Comparison of ENCODE assay signal across 8 cellular contexts in the genomic region with DNA sequence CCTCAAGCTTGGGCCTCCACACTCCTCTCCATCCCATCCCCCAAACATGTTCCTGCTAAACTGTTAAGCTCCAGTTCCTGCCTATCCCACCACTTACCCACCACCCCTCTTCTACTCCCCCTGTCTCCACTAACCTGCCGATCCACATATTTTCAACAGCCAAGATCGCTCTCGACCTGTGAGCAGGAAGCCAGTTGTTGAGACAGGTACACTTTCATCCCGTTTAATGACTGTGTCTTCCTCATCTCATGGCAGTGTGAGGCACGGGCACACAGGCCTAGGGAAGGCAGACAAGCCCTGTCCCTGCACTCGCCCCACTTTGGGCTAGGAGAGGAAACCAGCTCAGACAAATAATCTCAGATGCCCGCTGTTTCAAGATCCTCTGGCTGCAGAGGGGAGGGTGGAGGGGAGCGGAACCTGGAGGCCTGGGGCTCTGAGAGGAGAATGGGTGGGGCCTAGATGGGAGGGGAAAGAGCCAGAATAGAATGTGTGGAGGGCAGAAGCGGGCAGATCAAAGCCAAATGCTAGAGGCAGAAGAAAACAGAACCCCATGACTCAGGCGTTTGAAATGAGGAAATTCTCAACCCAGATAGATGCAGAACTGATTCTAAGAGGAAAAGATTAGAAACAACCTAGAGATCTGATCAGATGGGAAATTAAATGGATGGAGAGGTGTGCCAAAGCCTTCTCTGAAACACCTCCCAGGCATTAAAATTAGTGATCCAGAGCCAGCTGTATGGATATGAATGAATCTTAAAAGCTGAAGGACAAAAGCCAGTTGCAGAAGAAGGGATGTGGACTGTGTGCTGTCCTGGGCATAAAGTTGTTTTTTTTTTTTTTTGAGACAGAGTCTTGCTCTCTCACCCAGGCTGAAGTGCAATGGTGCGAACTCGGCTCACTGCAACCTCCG. TPM values are rescaled to one million over a fixed set of nuclear protein-coding genes. Genes with fewer than 3 reads are reported as not detected.
DNase-seq lines count a peak whose midpoint lies in the region; ATAC-seq and TF ChIP-seq lines count a peak whose summit lies in the region.

No MANE protein-coding gene starts in this region.

- no peak for TF ChIP-seq CTCF in PC-9 (conservative IDR thresholded peaks at IDR 0.05)
- no peak for TF ChIP-seq CTCF in left ventricle myocardium inferior (IDR thresholded peaks at IDR 0.05; ENCODE audit: borderline replicate concordance)
- no peak for TF ChIP-seq CTCF in sigmoid colon (IDR thresholded peaks at IDR 0.05)

- peaks cover 32% of the 10 kb centered on the region for H3F3A ChIP-seq in PC-9 (ENCODE audit: insufficient read depth, low read depth)

- WGBS in sigmoid colon, 2 donors: 7 to 19% methylated on average over 13 of the region's 13 CpGs

- no peak for ATAC-seq in GM19467 (IDR thresholded peaks at IDR 0.05; ENCODE audit: unreplicated experiment)

- peak; percentile 86 for DNase-seq in EH (ENCODE audit: low read depth)
- peak; percentile 90 to 95 for DNase-seq in PC-9
- peak; percentile 5 for DNase-seq in activated gamma-delta T cell treated with anti-CD3 and anti-CD28 coated beads, Interleukin-2, amount 50 U/mL, for 16 hours (ENCODE audit: low read depth)
- peak; percentile 27 for DNase-seq in left ventricle myocardium inferior
- no peak for DNase-seq in sigmoid colon
- no peak for DNase-seq in NCI-H510A (lab: John Stamatoyannopoulos, UW)
- no peak for DNase-seq in NCI-H146 treated with DMSO at 0.1 percent for 48 hours (lab: John Stamatoyannopoulos, UW; ENCODE audit: unreplicated experiment)

- intact Hi-C loops in PC-9 (cut with micrococcal nuclease; ENCODE audit: unreplicated experiment): loop anchor here (1.0 to 2.0 kb wide), 2 partner anchors 17 to 49 kb away; no protein-coding TSS in a partner anchor
- intact Hi-C loops in left ventricle myocardium inferior (cut with micrococcal nuclease): no loop called here
- intact Hi-C loops in sigmoid colon (cut with DNase I): no loop called here

- H3K4me1 ChIP-seq in PC-9 (replicated peaks; ENCODE audit: insufficient read depth) (peaks cover 38% of the 10 kb centered on the region), left ventricle myocardium inferior (no peaks in the 10 kb centered on the region), sigmoid colon (peaks cover 0 to 17% (median 12%) of the 10 kb centered on the region in 4 donors)

- POLR2A ChIA-PET in PC-9 (lab: Charles Lee; ENCODE audit: unreplicated experiment): interaction anchor here (0.6 to 1.0 kb wide), 3 partner anchors 17 to 878 kb away, joined by 3 to 6 read pairs (median 3); partner anchors contain the start of gene AXL

- peak overlapping the region; percentile 70 for H2AFZ ChIP-seq in PC-9

- no peaks in the 10 kb centered on the region for H4K20me1 ChIP-seq in PC-9 (ENCODE audit: insufficient read depth)

- H3K9me3 ChIP-seq in PC-9 (ENCODE audit: insufficient read depth, low read depth): no peaks in the 10 kb centered on the region
- H3K9me3 ChIP-seq in left ventricle myocardium inferior (replicated peaks): no peaks in the 10 kb centered on the region
- no peaks in the 10 kb centered on the region for H3K9me3 ChIP-seq in sigmoid colon

- peak overlapping the region; percentile 68 for H3K4me2 ChIP-seq in PC-9

- no peak for TF ChIP-seq POLR2A in sigmoid colon (IDR thresholded peaks at IDR 0.05)

- peak overlapping the region; percentile 74 for H3K27ac ChIP-seq in PC-9
- H3K27ac ChIP-seq in left ventricle myocardium inferior (replicated peaks): no peak overlapping the region
- H3K27ac ChIP-seq in sigmoid colon: peak overlapping the region in 3 of 4 donors; percentile 37 to 40 (median 39)

- CTCF ChIA-PET in PC-9 (lab: Charles Lee): interaction anchor here (0.6 to 1.0 kb wide), 3 partner anchors 18 to 401 kb away, joined by 3 to 4 read pairs (median 4); no protein-coding TSS in a partner anchor

- peak overlapping the region; percentile 35 for H3K4me3 ChIP-seq in PC-9
- H3K4me3 ChIP-seq in left ventricle myocardium inferior: no peak overlapping the region
- peak overlapping the region in 1 of 4 donors; percentile 8 for H3K4me3 ChIP-seq in sigmoid colon

- H3K9me2 ChIP-seq in PC-9 (ENCODE audit: insufficient read depth): no peaks in the 10 kb centered on the region

- H3K36me3 ChIP-seq in PC-9 (ENCODE audit: low read depth) (no peaks in the 10 kb centered on the region), left ventricle myocardium inferior (no peaks in the 10 kb centered on the region), sigmoid colon (no peaks in the 10 kb centered on the region)

- TF ChIP-seq EP300 in sigmoid colon (IDR thresholded peaks at IDR 0.05): no peak

- no peaks in the 10 kb centered on the region for H3K79me2 ChIP-seq in PC-9 (ENCODE audit: low read depth)

- TSS peak; percentile 66 for BruUV-seq in PC-9 (replicated peaks; lab: Mats Ljungman, UMichigan)

- H3K27me3 ChIP-seq in PC-9 (ENCODE audit: insufficient read depth, low read depth): no peaks in the 10 kb centered on the region
- H3K27me3 ChIP-seq in left ventricle myocardium inferior (ENCODE audit: low read depth): peaks cover 17% of the 10 kb centered on the region
- H3K27me3 ChIP-seq in sigmoid colon: no peaks in the 10 kb centered on the region

RNA-seq across cellular contexts. Expression of gene CYP2S1, which starts 16.9 kb away (rescaled TPM):
- total RNA-seq in PC-9 (2021): 6.8 and 14.9 TPM in 2 replicates
- total RNA-seq in left ventricle myocardium inferior: 0.44 TPM
- total RNA-seq in sigmoid colon: 1 to 10 TPM in 2 of 4 donors, under 1 TPM in 2; 0.41 to 1.4 (median 0.80) TPM
- polyA plus RNA-seq in sigmoid colon: 10 to 100 TPM in 1 of 3 donors, 1 to 10 TPM in 2; 6.0 to 18.6 (median 8.6) TPM

RNA-seq across cellular contexts. Expression of gene AXL, which starts 42.9 kb away (rescaled TPM):
- total RNA-seq in PC-9 (2021) (236 and 271 TPM in 2 replicates), left ventricle myocardium inferior (13.6 TPM), sigmoid colon (100 to 1,000 TPM in 1 of 4 donors, 10 to 100 TPM in 3; 85.9 to 108 (median 95.4) TPM)
- 10 to 100 TPM in 1 of 3 donors, 1 to 10 TPM in 2; 5.4 to 10.7 (median 7.4) TPM for polyA plus RNA-seq in sigmoid colon

Comparison
In these comparisons a context has a peak if more than half of its experiments do, and no peak if none do; other contexts are left out.
1. DNase-seq: peak in EH (single experiment), PC-9 (2 of 2), activated gamma-delta T cell treated with anti-CD3 and anti-CD28 coated beads, Interleukin-2, amount 50 U/mL, for 16 hours (single experiment) and left ventricle myocardium inferior (single experiment); none in sigmoid colon (single experiment), NCI-H510A (single experiment) and NCI-H146 treated with DMSO at 0.1 percent for 48 hours (single experiment).